8 cellular contexts compared by ENCODE assay signal in the genomic region with DNA sequence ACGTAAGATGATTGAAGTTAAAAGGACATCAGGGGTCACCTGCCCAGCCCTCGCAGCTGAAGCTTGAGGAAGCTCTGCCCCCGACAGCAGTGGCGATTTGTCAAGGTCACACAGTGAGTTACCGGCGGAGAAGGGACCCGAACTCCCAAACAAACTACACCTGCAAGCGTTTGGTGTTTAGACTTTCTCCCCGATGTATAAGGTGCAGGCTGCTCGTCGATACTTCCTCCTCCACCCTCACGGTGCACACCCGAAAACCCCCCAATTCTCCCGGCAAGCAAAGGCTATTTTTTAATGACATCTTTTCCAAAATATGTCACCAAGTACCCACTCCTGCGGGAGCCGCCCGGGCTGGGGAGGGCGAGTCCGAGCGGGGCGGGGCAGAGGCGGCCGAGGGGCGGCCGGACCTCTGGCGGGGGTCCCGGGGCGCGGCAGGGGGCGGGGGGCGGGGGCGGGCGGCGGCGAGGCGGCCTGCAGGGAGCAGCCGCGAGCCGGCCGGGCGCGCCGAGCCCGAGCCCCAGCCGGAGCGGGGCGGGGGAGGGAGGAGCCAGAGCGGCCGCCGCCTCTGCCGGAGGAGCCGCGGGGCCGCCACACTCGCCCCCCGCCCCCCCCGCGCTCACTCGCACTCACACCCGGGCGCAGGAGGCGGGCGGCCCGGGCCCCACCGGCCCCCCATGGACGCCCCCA. TPM values are rescaled to one million over a fixed set of nuclear protein-coding genes. Genes with fewer than 3 reads are reported as not detected.
DNase-seq lines count a peak whose midpoint lies in the region; ATAC-seq and TF ChIP-seq lines count a peak whose summit lies in the region.

Gene THRA (plus strand): TSS at position 619 of the 687 bp plus-strand sequence. CDS start 11,524 bp downstream, outside the sequence.

- peak within 1 kb of the TSS; percentile 93 for H2BK15ac ChIP-seq in neuronal stem cell (ENCODE audit: low read length)

- H3K9me3 ChIP-seq in RWPE2 (ENCODE audit: severe bottlenecking), result no peaks in the 10 kb centered on the region
- no peaks in the 10 kb centered on the region for H3K9me3 ChIP-seq in neuronal stem cell (replicated peaks in 1 of 2; ENCODE audit: control insufficient read depth in 2 of 2, insufficient read depth in 1 of 2, low read depth in 1 of 2, low read length in 2 of 2)
- no peaks in the 10 kb centered on the region for H3K9me3 ChIP-seq in tibial nerve

- H3K4ac ChIP-seq in neuronal stem cell (ENCODE audit: low read length), result no peak within 1 kb of the TSS

- H3K23ac ChIP-seq in neuronal stem cell (ENCODE audit: low read depth, low read length, poor library complexity), result peak within 1 kb of the TSS; percentile 92

- no CpG with 5 or more reads among the region's 66 CpGs for WGBS in neuronal stem cell (ENCODE audit: extremely low coverage in 2 of 2, insufficient read length in 2 of 2, insufficient replicate concordance in 1 of 2), 2 donors
- 3 to 5% methylated on average over 18 of the region's 66 CpGs for WGBS in tibial nerve, 2 donors

- H3K18ac ChIP-seq in neuronal stem cell (ENCODE audit: low read length), result peak within 1 kb of the TSS; percentile 99

- H3K4me2 ChIP-seq in neuronal stem cell (ENCODE audit: insufficient read depth, low read length, poor library complexity, severe bottlenecking), result peak within 1 kb of the TSS; percentile 91

- H3K4me1 ChIP-seq in RWPE2 (ENCODE audit: insufficient read depth, poor library complexity, severe bottlenecking) (peaks cover 15% of the 10 kb centered on the region), neuronal stem cell (ENCODE audit: control insufficient read depth in 2 of 2, insufficient read depth in 1 of 2, low read depth in 1 of 2, low read length in 2 of 2) (peaks cover 32 to 41% of the 10 kb centered on the region in 2 donors), tibial nerve (peaks cover 0 to 67% (median 36%) of the 10 kb centered on the region in 4 donors)

- peak within 1 kb of the TSS; percentile 95 for H2AFZ ChIP-seq in neuronal stem cell (ENCODE audit: low read length)

- H3K27me3 ChIP-seq in RWPE2 (ENCODE audit: insufficient read depth, poor library complexity, severe bottlenecking) (no peaks in the 10 kb centered on the region), neuronal stem cell (ENCODE audit: control insufficient read depth in 3 of 3, insufficient read depth in 3 of 3, low read depth in 1 of 3, low read length in 3 of 3) (peaks cover 0 to 5% (median 0%) of the 10 kb centered on the region in 3 experiments), tibial nerve (no peaks in the 10 kb centered on the region)

- no peak within 1 kb of the TSS for H4K91ac ChIP-seq in neuronal stem cell (ENCODE audit: low read depth, low read length, poor library complexity)

- peak; percentile 50 to 64 for TF ChIP-seq POLR2A in tibial nerve (IDR thresholded peaks at IDR 0.05)

- ATAC-seq in HG03196 (IDR thresholded peaks at IDR 0.05; ENCODE audit: unreplicated experiment) (peak; percentile 56), RWPE2 (ENCODE audit: low read depth) (peak; percentile 58)

- peak within 1 kb of the TSS; percentile 95 for H3K9ac ChIP-seq in neuronal stem cell (ENCODE audit: low read depth, low read length, poor library complexity)

- H2BK12ac ChIP-seq in neuronal stem cell (ENCODE audit: low read length), result peak within 1 kb of the TSS; percentile 23

- H2BK120ac ChIP-seq in neuronal stem cell (ENCODE audit: low read depth, low read length), result peak within 1 kb of the TSS; percentile 81

- peak within 1 kb of the TSS; percentile 76 for H2AK5ac ChIP-seq in neuronal stem cell (ENCODE audit: low read depth, low read length)

- H3K79me1 ChIP-seq in neuronal stem cell (ENCODE audit: low read depth, low read length), result no peaks in the 10 kb centered on the region

- H3K27ac ChIP-seq in RWPE2 (ENCODE audit: poor library complexity, severe bottlenecking) (peak within 1 kb of the TSS; percentile 52), neuronal stem cell (replicated peaks; ENCODE audit: low read length) (peak within 1 kb of the TSS; percentile 54), tibial nerve (peak within 1 kb of the TSS; percentile 94 to 98 (median 96))

- H3K14ac ChIP-seq in neuronal stem cell (ENCODE audit: low read length), result peak within 1 kb of the TSS; percentile 91

- TF ChIP-seq EP300 in tibial nerve (IDR thresholded peaks at IDR 0.05), result no peak

- no peak within 1 kb of the TSS for H4K8ac ChIP-seq in neuronal stem cell (ENCODE audit: low read depth, low read length)

- TF ChIP-seq CTCF in RWPE2 (IDR thresholded peaks at IDR 0.05; ENCODE audit: poor library complexity, severe bottlenecking) (peak; percentile 80), tibial nerve (IDR thresholded peaks at IDR 0.05) (peak in 3 of 5 experiments; percentile 24 to 84 (median 44))

- DNase-seq in NCI-H1694 treated with DMSO at 0.1 percent for 48 hours (lab: John Stamatoyannopoulos, UW) (peak; percentile 32), NCI-H1694 (lab: John Stamatoyannopoulos, UW) (no peak), RWPE2 (ENCODE audit: low spot score) (no peak), glomerular endothelial cell (ENCODE audit: extremely low read depth, low read depth, low spot score) (no peak), neuronal stem cell (ENCODE audit: low spot score) (no peak), tibial nerve (ENCODE audit: low spot score in 2 of 2) (peak; percentile 55)
- DNase-seq in activated naive CD4-positive, alpha-beta T cell treated with anti-CD3 and anti-CD28 coated beads, Interleukin-2, amount 50 U/mL, for 16 hours, result peak; percentile 79

- H2BK5ac ChIP-seq in neuronal stem cell (ENCODE audit: low read length), result peak within 1 kb of the TSS; percentile 88

- H3K36me3 ChIP-seq in RWPE2 (ENCODE audit: low read depth), result no peaks in the 10 kb centered on the region
- H3K36me3 ChIP-seq in neuronal stem cell (replicated peaks in 1 of 2; ENCODE audit: control insufficient read depth in 2 of 2, insufficient read depth in 2 of 2, low read length in 2 of 2), result no peaks in the 10 kb centered on the region
- peaks cover 0 to 3% (median 0%) of the 10 kb centered on the region in 3 donors for H3K36me3 ChIP-seq in tibial nerve

- H3K4me3 ChIP-seq in RWPE2 (ENCODE audit: severe bottlenecking) (peak within 1 kb of the TSS; percentile 100), neuronal stem cell (ENCODE audit: low read length in 2 of 2) (peak within 1 kb of the TSS; percentile 84 to 85), tibial nerve (peak within 1 kb of the TSS; percentile 82 to 100 (median 92))

RNA-seq across cellular contexts. Expression of gene THRA, which starts in this region (rescaled TPM):
- total RNA-seq in glomerular endothelial cell (17.5 and 22.8 TPM in 2 replicates), tibial nerve (10 to 100 TPM; 65.4 to 86.1 (median 78.4) TPM)
- 13.2 TPM for polyA plus RNA-seq in neuronal stem cell (2013, experiment 1 of 2)
- 13.2 TPM for polyA plus RNA-seq in neuronal stem cell (2013, experiment 2 of 2)

Comparison
In these comparisons a context has a peak if more than half of its experiments do, and no peak if none do; other contexts are left out.
1. DNase-seq: peak in NCI-H1694 treated with DMSO at 0.1 percent for 48 hours (single experiment), activated naive CD4-positive, alpha-beta T cell treated with anti-CD3 and anti-CD28 coated beads, Interleukin-2, amount 50 U/mL, for 16 hours (single experiment) and tibial nerve (2 of 2); none in NCI-H1694 (single experiment), RWPE2 (single experiment), glomerular endothelial cell (single experiment) and neuronal stem cell (single experiment).
2. Peak in every context shown above with its lines, with median percentiles within 50 percentile points of each other: H3K27ac ChIP-seq and H3K4me3 ChIP-seq.